ENCODE assay signal across 15 cellular contexts in the genomic region with DNA sequence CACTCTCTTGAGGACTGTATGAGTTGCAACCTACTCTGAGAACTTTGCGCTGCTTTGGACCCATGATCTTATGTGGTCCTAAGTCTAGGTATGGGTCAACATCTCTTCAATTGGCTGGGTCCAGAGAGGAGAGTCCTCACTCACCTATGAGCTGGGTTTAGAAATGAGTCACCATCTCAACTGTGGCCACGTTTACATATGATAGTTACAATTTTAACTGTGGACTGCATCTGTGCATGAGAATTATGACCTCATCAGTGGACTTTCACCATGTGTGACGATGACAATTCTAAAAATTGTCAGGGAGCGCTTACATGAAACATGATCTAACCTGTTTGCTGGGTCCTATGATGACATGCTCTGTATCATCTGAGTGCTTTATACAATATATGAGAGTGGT. TPM values are rescaled to one million over a fixed set of nuclear protein-coding genes. Genes with fewer than 3 reads are reported as not detected.
DNase-seq lines count a peak whose midpoint lies in the region; ATAC-seq lines count a peak whose summit lies in the region.
"Had no signal": no experiment of that assay in that cellular context is flagged by ENCODE, and none has a peak within 500 bp of the region (broad histone marks: within the 10 kb centered on the region; RNA-seq: fewer than 3 reads in every experiment).

No MANE protein-coding gene starts in this region.

- no peak overlapping the region for H2AFZ ChIP-seq in trophoblast cell (ENCODE audit: insufficient read depth, low read length, poor library complexity)

- intact Hi-C loops in activated CD4-positive, alpha-beta T cell treated with anti-CD3 and anti-CD28 coated beads for 36 hours (cut with DNase I, micrococcal nuclease) = no loop called here
- intact Hi-C loops in left colon (cut with DNase I, micrococcal nuclease) = no loop called here

- no peak overlapping the region for H4K8ac ChIP-seq in trophoblast cell (ENCODE audit: low read depth, low read length)

- no peaks in the 10 kb centered on the region for H3K9me3 Mint-ChIP-seq in activated CD4-positive, alpha-beta T cell treated with anti-CD3 and anti-CD28 coated beads for 36 hours (ENCODE audit: low read depth)
- no peaks in the 10 kb centered on the region for H3K9me3 Mint-ChIP-seq in activated naive CD8-positive, alpha-beta T cell treated with anti-CD3 and anti-CD28 coated beads for 36 hours
- H3K9me3 Mint-ChIP-seq in activated naive CD8-positive, alpha-beta T cell treated with anti-CD3 and anti-CD28 coated beads, Interleukin-2, amount 50 U/mL, for 24 hours = no peaks in the 10 kb centered on the region
- H3K9me3 Mint-ChIP-seq: H9 had no signal

- CTCF ChIA-PET in activated CD4-positive, alpha-beta T cell treated with anti-CD3 and anti-CD28 coated beads for 36 hours (lab: Charles Lee) = interaction anchor here (0.7 kb wide), 1 partner anchor 12 kb away, joined by 3 read pairs; a partner anchor contains a TSS

- no peak overlapping the region for H3K4me3 ChIP-seq in trophoblast cell (ENCODE audit: low read depth, low read length)
- H3K4me3 ChIP-seq: BLaER1 had no signal

- H3K23ac ChIP-seq in trophoblast cell (ENCODE audit: low read length) = peak overlapping the region; percentile 38

- no peak overlapping the region for H4K12ac ChIP-seq in trophoblast cell (ENCODE audit: low read depth, low read length)

- H3K27me3 ChIP-seq in trophoblast cell (ENCODE audit: insufficient read depth, low read length) = no peaks in the 10 kb centered on the region
- H3K27me3 ChIP-seq: BLaER1 had no signal

- H3K4me3 Mint-ChIP-seq in activated CD4-positive, alpha-beta T cell treated with anti-CD3 and anti-CD28 coated beads for 36 hours = no peak overlapping the region
- no peak overlapping the region for H3K4me3 Mint-ChIP-seq in activated naive CD8-positive, alpha-beta T cell treated with anti-CD3 and anti-CD28 coated beads for 36 hours
- H3K4me3 Mint-ChIP-seq in activated naive CD8-positive, alpha-beta T cell treated with anti-CD3 and anti-CD28 coated beads, Interleukin-2, amount 50 U/mL, for 24 hours = no peak overlapping the region
- H3K4me3 Mint-ChIP-seq: H9 had no signal

- H3K36me3 Mint-ChIP-seq in activated CD4-positive, alpha-beta T cell treated with anti-CD3 and anti-CD28 coated beads for 36 hours (ENCODE audit: low read depth) = peaks cover 70% of the 10 kb centered on the region
- peaks cover 66% of the 10 kb centered on the region for H3K36me3 Mint-ChIP-seq in activated naive CD8-positive, alpha-beta T cell treated with anti-CD3 and anti-CD28 coated beads for 36 hours
- H3K36me3 Mint-ChIP-seq in activated naive CD8-positive, alpha-beta T cell treated with anti-CD3 and anti-CD28 coated beads, Interleukin-2, amount 50 U/mL, for 24 hours (ENCODE audit: low read depth) = peaks cover 68% of the 10 kb centered on the region

- H3K27ac Mint-ChIP-seq in activated CD4-positive, alpha-beta T cell treated with anti-CD3 and anti-CD28 coated beads for 36 hours = no peak overlapping the region
- H3K27ac Mint-ChIP-seq in activated naive CD8-positive, alpha-beta T cell treated with anti-CD3 and anti-CD28 coated beads for 36 hours = peak overlapping the region; percentile 50
- no peak overlapping the region for H3K27ac Mint-ChIP-seq in activated naive CD8-positive, alpha-beta T cell treated with anti-CD3 and anti-CD28 coated beads, Interleukin-2, amount 50 U/mL, for 24 hours
- H3K27ac Mint-ChIP-seq: H9 had no signal

- POLR2A ChIA-PET in activated CD4-positive, alpha-beta T cell treated with anti-CD3 and anti-CD28 coated beads for 36 hours (lab: Charles Lee) = no interaction called here

- no peak overlapping the region for H3K4ac ChIP-seq in trophoblast cell (ENCODE audit: low read depth, low read length)

- ATAC-seq in activated CD4-positive, alpha-beta T cell treated with anti-CD3 and anti-CD28 coated beads for 36 hours = peak; percentile 9
- no peak for ATAC-seq in activated naive CD8-positive, alpha-beta T cell treated with anti-CD3 and anti-CD28 coated beads, Interleukin-2, amount 50 U/mL, for 24 hours
- peak; percentile 10 for ATAC-seq in left colon

- H3K27me3 Mint-ChIP-seq in activated CD4-positive, alpha-beta T cell treated with anti-CD3 and anti-CD28 coated beads for 36 hours = no peaks in the 10 kb centered on the region
- H3K27me3 Mint-ChIP-seq in activated naive CD8-positive, alpha-beta T cell treated with anti-CD3 and anti-CD28 coated beads for 36 hours = no peaks in the 10 kb centered on the region
- no peaks in the 10 kb centered on the region for H3K27me3 Mint-ChIP-seq in activated naive CD8-positive, alpha-beta T cell treated with anti-CD3 and anti-CD28 coated beads, Interleukin-2, amount 50 U/mL, for 24 hours

- no peak overlapping the region for H3K4me2 ChIP-seq in trophoblast cell (ENCODE audit: low read length)
- H3K4me2 ChIP-seq: BLaER1 had no signal

- DNase-seq in activated CD4-positive, alpha-beta T cell treated with anti-CD3 and anti-CD28 coated beads for 36 hours = no peak
- DNase-seq in activated CD4-positive, alpha-beta T cell treated with anti-CD3 and anti-CD28 coated beads for 1 hour = no peak
- DNase-seq in activated naive CD8-positive, alpha-beta T cell treated with anti-CD3 and anti-CD28 coated beads for 36 hours = no peak
- no peak for DNase-seq in activated naive CD8-positive, alpha-beta T cell treated with anti-CD3 and anti-CD28 coated beads, Interleukin-2, amount 50 U/mL, for 24 hours
- DNase-seq in left colon (no peak), trophoblast cell (peak in 1 of 2 donors; percentile 53), NOMO-1 treated with DMSO at 0.1 percent for 48 hours (lab: John Stamatoyannopoulos, UW; ENCODE audit: unreplicated experiment) (no peak), NCI-H774 (lab: John Stamatoyannopoulos, UW) (no peak)
- DNase-seq: 8988T, AML-193, DMS79 treated with DMSO at 0.1 percent for 48 hours, EL, GOT3, H9 had no signal

- no peaks in the 10 kb centered on the region for H3K9me3 ChIP-seq in trophoblast cell (ENCODE audit: insufficient read depth, low read depth, low read length)
- H3K9me3 ChIP-seq: BLaER1 had no signal

- peaks cover 8% of the 10 kb centered on the region for H3K4me1 Mint-ChIP-seq in activated CD4-positive, alpha-beta T cell treated with anti-CD3 and anti-CD28 coated beads for 36 hours
- H3K4me1 Mint-ChIP-seq in activated naive CD8-positive, alpha-beta T cell treated with anti-CD3 and anti-CD28 coated beads for 36 hours = peaks cover 11% of the 10 kb centered on the region
- H3K4me1 Mint-ChIP-seq in activated naive CD8-positive, alpha-beta T cell treated with anti-CD3 and anti-CD28 coated beads, Interleukin-2, amount 50 U/mL, for 24 hours = peaks cover 6% of the 10 kb centered on the region
- H3K4me1 Mint-ChIP-seq: H9 had no signal

- no peaks in the 10 kb centered on the region for H3K79me1 ChIP-seq in trophoblast cell (ENCODE audit: low read length)

- H2BK12ac ChIP-seq in trophoblast cell (ENCODE audit: low read length) = no peak overlapping the region

- no CpG with 5 or more reads among the region's 4 CpGs for WGBS in trophoblast cell (ENCODE audit: extremely low coverage, insufficient coverage, insufficient read length)

- H4K91ac ChIP-seq in trophoblast cell (ENCODE audit: low read depth, low read length) = no peak overlapping the region

- no peaks in the 10 kb centered on the region for H3K79me2 ChIP-seq in trophoblast cell (ENCODE audit: control insufficient read depth, insufficient read depth, low read length, poor library complexity)

- peaks cover 24 to 52% of the 10 kb centered on the region in 2 experiments for H3K36me3 ChIP-seq in trophoblast cell (ENCODE audit: control insufficient read depth in 1 of 2, insufficient read depth in 2 of 2, low read length in 2 of 2)

- no peak overlapping the region for H2AK5ac ChIP-seq in trophoblast cell (ENCODE audit: low read length)

- no peak overlapping the region for H3K9ac ChIP-seq in trophoblast cell (ENCODE audit: low read length)
- H3K9ac ChIP-seq: BLaER1 had no signal

- no peaks in the 10 kb centered on the region for H3K4me1 ChIP-seq in trophoblast cell (ENCODE audit: control insufficient read depth in 1 of 2, insufficient read depth in 2 of 2, low read length in 2 of 2)
- H3K4me1 ChIP-seq: BLaER1 had no signal

- no peak overlapping the region for H2BK120ac ChIP-seq in trophoblast cell (ENCODE audit: insufficient read depth, low read length, poor library complexity)

- no peak overlapping the region for H3K18ac ChIP-seq in trophoblast cell (ENCODE audit: low read length)

- no peak overlapping the region for H2BK5ac ChIP-seq in trophoblast cell (ENCODE audit: low read depth, low read length, poor library complexity)

- no peak overlapping the region for H3K14ac ChIP-seq in trophoblast cell (ENCODE audit: low read length)

- no peak overlapping the region for H3K27ac ChIP-seq in trophoblast cell (ENCODE audit: low read depth, low read length)
- H3K27ac ChIP-seq: BLaER1 had no signal

RNA-seq across cellular contexts. Expression of a gene that starts 12.7 kb away (rescaled TPM):
- total RNA-seq in activated CD4-positive, alpha-beta T cell treated with anti-CD3 and anti-CD28 coated beads for 36 hours = 10 to 100 TPM; 15.1 to 19.1 TPM
- total RNA-seq in activated naive CD8-positive, alpha-beta T cell treated with anti-CD3 and anti-CD28 coated beads for 36 hours = 10 to 100 TPM; 12.5 to 13.9 TPM
- total RNA-seq in left colon = 1 to 10 TPM; 1.8 to 5.3 TPM
- polyA plus RNA-seq in trophoblast cell (2013) = 9.3 and 9.7 TPM in 2 replicates
